In the genomic region with DNA sequence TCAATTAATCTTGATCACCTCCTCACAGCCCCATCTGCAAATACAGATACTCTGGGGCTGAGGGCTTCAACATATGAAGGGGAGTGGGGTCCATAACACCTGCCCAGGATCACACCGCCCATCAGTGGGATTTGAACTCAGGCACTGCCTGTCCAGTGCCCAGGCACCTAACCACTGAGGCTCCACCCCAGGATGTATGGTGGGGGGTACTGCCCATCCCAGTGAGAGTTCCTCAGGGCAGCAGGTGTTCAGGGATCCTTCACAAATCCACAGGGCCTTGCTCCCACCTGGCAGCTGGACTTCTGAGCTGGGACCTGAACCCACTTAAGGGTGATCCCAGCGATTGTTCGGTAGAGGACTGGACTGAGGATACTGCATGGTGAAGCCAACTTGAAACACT, we compare ENCODE assay signal across 8 cellular contexts. TPM values are rescaled to one million over a fixed set of nuclear protein-coding genes. Genes with fewer than 3 reads are reported as not detected.
DNase-seq lines count a peak whose midpoint lies in the region; ATAC-seq, FAIRE-seq and TF ChIP-seq lines count a peak whose summit lies in the region.

No MANE protein-coding gene starts in this region.

- H3K36me3 Mint-ChIP-seq in CD8-positive, alpha-beta memory T cell = peaks cover 1 to 5% (median 2%) of the 10 kb centered on the region in 3 donors

- no peak overlapping the region for H3K27ac ChIP-seq in CD8-positive, alpha-beta memory T cell (ENCODE audit: low read depth, low read length)
- H3K27ac ChIP-seq in OCI-LY3 (ENCODE audit: low read length) (no peak overlapping the region), endothelial cell of umbilical vein (ENCODE audit: insufficient read depth, low read depth, low read length) (no peak overlapping the region), ovary (peak overlapping the region in 1 of 2 donors; percentile 82)

- H3K27ac Mint-ChIP-seq in CD8-positive, alpha-beta memory T cell = peak overlapping the region in 4 of 8 donors; percentile 45 to 95 (median 70)

- TSS peak; percentile 17 for BruUV-seq in endothelial cell of umbilical vein (replicated peaks; lab: Mats Ljungman, UMichigan)

- no peaks in the 10 kb centered on the region for H3K9me3 Mint-ChIP-seq in CD8-positive, alpha-beta memory T cell

- no peak for TF ChIP-seq EP300 in ovary (IDR thresholded peaks at IDR 0.05)

- DNase-seq in CD8-positive, alpha-beta memory T cell = no peak
- no peak for DNase-seq in endothelial cell of umbilical vein (ENCODE audit: low read depth, low spot score)
- DNase-seq in ovary = no peak
- no peak for DNase-seq in D721Med (ENCODE audit: insufficient read length, low spot score)
- DNase-seq in activated CD4-positive, alpha-beta T cell treated with anti-CD3 and anti-CD28 coated beads, Interleukin-2, amount 50 U/mL, for 1 hour = no peak
- no peak for DNase-seq in NCI-H1048 (lab: John Stamatoyannopoulos, UW)

- TF ChIP-seq CTCF in OCI-LY3 (IDR thresholded peaks at IDR 0.05; ENCODE audit: low read depth, low read length) (no peak), endothelial cell of umbilical vein (IDR thresholded peaks at IDR 0.05; ENCODE audit: extremely low read depth in 1 of 2, insufficient read depth in 1 of 2, low read depth in 1 of 2, low read length in 2 of 2) (no peak), ovary (IDR thresholded peaks at IDR 0.05) (no peak), D721Med (IDR thresholded peaks at IDR 0.05; ENCODE audit: insufficient read depth, missing control alignments) (no peak)

- H3K4me1 Mint-ChIP-seq in CD8-positive, alpha-beta memory T cell = peaks cover 15 to 21% (median 20%) of the 10 kb centered on the region in 3 donors

- FAIRE-seq in endothelial cell of umbilical vein (lab: Jason Lieb, UNC) (no peak), D721Med (lab: Jason Lieb, UNC) (no peak)

- POLR2A ChIA-PET in CD8-positive, alpha-beta memory T cell (lab: Charles Lee) = no interaction called here
- POLR2A ChIA-PET in endothelial cell of umbilical vein (lab: Charles Lee) = no interaction called here

- H3K9ac ChIP-seq in OCI-LY3 (ENCODE audit: low read length) (peak overlapping the region; percentile 62), endothelial cell of umbilical vein (replicated peaks; ENCODE audit: extremely low read depth, insufficient read depth, low read length) (no peak overlapping the region)

- H3K79me2 ChIP-seq in OCI-LY3 (ENCODE audit: low read length) (no peaks in the 10 kb centered on the region), endothelial cell of umbilical vein (ENCODE audit: control insufficient read depth, insufficient read depth, low read length) (no peaks in the 10 kb centered on the region)

- intact Hi-C loops in endothelial cell of umbilical vein (cut with micrococcal nuclease) = loop anchor here (1.0 to 5.0 kb wide), 3 partner anchors 32 to 153 kb away; no protein-coding TSS in a partner anchor
- intact Hi-C loops in ovary (cut with DNase I) = loop anchor here in 2 of 4 donors (1.0 to 5.0 kb wide), 3 partner anchors 32 to 38 kb away; partner anchors contain the start of gene PRDM11 (in 2 of the 2)

- H3K4me3 ChIP-seq in CD8-positive, alpha-beta memory T cell (ENCODE audit: low read length) = no peak overlapping the region
- H3K4me3 ChIP-seq in OCI-LY3 (ENCODE audit: low read length) (peak overlapping the region; percentile 78), endothelial cell of umbilical vein (replicated peaks in 1 of 3; ENCODE audit: insufficient read depth in 1 of 3, low read depth in 1 of 3, low read length in 3 of 3) (peak overlapping the region in 1 of 3 experiments; percentile 33), ovary (peak overlapping the region; percentile 65)

- H3K36me3 ChIP-seq in CD8-positive, alpha-beta memory T cell (ENCODE audit: insufficient read depth, low read length) = peaks cover 14% of the 10 kb centered on the region
- H3K36me3 ChIP-seq in OCI-LY3 (replicated peaks; ENCODE audit: low read depth, low read length) = peaks cover 7% of the 10 kb centered on the region
- peaks cover 0 to 9% of the 10 kb centered on the region in 2 experiments for H3K36me3 ChIP-seq in endothelial cell of umbilical vein (ENCODE audit: control insufficient read depth in 2 of 2, extremely low read depth in 1 of 2, insufficient read depth in 2 of 2, low read length in 2 of 2)
- H3K36me3 ChIP-seq in ovary = no peaks in the 10 kb centered on the region

- peaks cover 6 to 8% of the 10 kb centered on the region in 2 donors for H3K27me3 Mint-ChIP-seq in CD8-positive, alpha-beta memory T cell

- WGBS in ovary, 3 donors = 56 to 75% (median 62%) methylated on average over 3 of the region's 3 CpGs

- H4K20me1 ChIP-seq in OCI-LY3 (ENCODE audit: insufficient read depth, low read length) = no peaks in the 10 kb centered on the region
- no peaks in the 10 kb centered on the region for H4K20me1 ChIP-seq in endothelial cell of umbilical vein (replicated peaks; ENCODE audit: control insufficient read depth, extremely low read depth, insufficient read depth, low read length)

- H3K4me1 ChIP-seq in CD8-positive, alpha-beta memory T cell (ENCODE audit: insufficient read depth, low read length) = peaks cover 10% of the 10 kb centered on the region
- H3K4me1 ChIP-seq in OCI-LY3 (ENCODE audit: low read length) (peaks cover 16% of the 10 kb centered on the region), endothelial cell of umbilical vein (ENCODE audit: control insufficient read depth, extremely low read depth, insufficient read depth, low read length) (peaks cover 12% of the 10 kb centered on the region), ovary (ENCODE audit: insufficient read depth) (peaks cover 17% of the 10 kb centered on the region)

- TF ChIP-seq POLR2A in endothelial cell of umbilical vein (IDR thresholded peaks at IDR 0.05; ENCODE audit: low read depth, low read length) (no peak), ovary (IDR thresholded peaks at IDR 0.05) (no peak)

- peak overlapping the region; percentile 92 for H3K4me2 ChIP-seq in OCI-LY3 (ENCODE audit: low read length)
- peak overlapping the region; percentile 38 for H3K4me2 ChIP-seq in endothelial cell of umbilical vein (ENCODE audit: insufficient read depth, low read length)

- peaks cover 7% of the 10 kb centered on the region for H3K27me3 ChIP-seq in CD8-positive, alpha-beta memory T cell (ENCODE audit: insufficient read depth, low read length, poor library complexity, severe bottlenecking)
- H3K27me3 ChIP-seq in OCI-LY3 (ENCODE audit: low read depth, low read length) = no peaks in the 10 kb centered on the region
- H3K27me3 ChIP-seq in endothelial cell of umbilical vein (ENCODE audit: control insufficient read depth in 2 of 2, insufficient read depth in 2 of 2, low read length in 2 of 2) = no peaks in the 10 kb centered on the region
- H3K27me3 ChIP-seq in ovary = no peaks in the 10 kb centered on the region

- H3K9me1 ChIP-seq in endothelial cell of umbilical vein (replicated peaks; ENCODE audit: control insufficient read depth, extremely low read depth, insufficient read depth, low read length) = no peaks in the 10 kb centered on the region

- dilution Hi-C loops in endothelial cell of umbilical vein (cut with MboI; ENCODE audit: extremely low pct_ligation_motif_present, low sequenced_read_pairs) = no loop called here

- no peak for ATAC-seq in HG03439 (IDR thresholded peaks at IDR 0.05; ENCODE audit: unreplicated experiment)

- peak overlapping the region; percentile 60 to 91 (median 84) for H3K4me3 Mint-ChIP-seq in CD8-positive, alpha-beta memory T cell

- CTCF ChIA-PET in CD8-positive, alpha-beta memory T cell (lab: Charles Lee) = no interaction called here
- CTCF ChIA-PET in endothelial cell of umbilical vein (lab: Charles Lee) = interaction anchor here (4.3 to 5.5 kb wide), 2 partner anchors 54 to 68 kb away, joined by 24 to 35 read pairs; no protein-coding TSS in a partner anchor

- H2AFZ ChIP-seq in OCI-LY3 (ENCODE audit: low read depth, low read length) = 0 out of 2 replicates have a peak overlapping the region, but pooled peaks have one; percentile 48
- peak overlapping the region; percentile 28 for H2AFZ ChIP-seq in endothelial cell of umbilical vein (ENCODE audit: low read depth, low read length)

- H3K9me3 ChIP-seq in CD8-positive, alpha-beta memory T cell (ENCODE audit: low read length) = no peaks in the 10 kb centered on the region
- no peaks in the 10 kb centered on the region for H3K9me3 ChIP-seq in OCI-LY3 (ENCODE audit: insufficient read depth, low read length)
- no peaks in the 10 kb centered on the region for H3K9me3 ChIP-seq in endothelial cell of umbilical vein (replicated peaks; ENCODE audit: control insufficient read depth, insufficient read depth, low read length)
- no peaks in the 10 kb centered on the region for H3K9me3 ChIP-seq in ovary

TF ChIP-seq in endothelial cell of umbilical vein, 7 proteins besides CTCF, POLR2A, EP300 and RAD21:
- TF ChIP-seq JUN (IDR thresholded peaks at IDR 0.05; ENCODE audit: borderline replicate concordance, insufficient read depth, insufficient read length, low read depth) (no peak), FOS (IDR thresholded peaks at IDR 0.05; ENCODE audit: borderline replicate concordance, insufficient read depth, low read length) (no peak), POLR2AphosphoS5 (IDR thresholded peaks at IDR 0.05; ENCODE audit: insufficient read depth, low read depth, low read length) (no peak), EZH2 (IDR thresholded peaks at IDR 0.05; ENCODE audit: borderline replicate concordance, low read depth, low read length, severe bottlenecking) (no peak), GATA2 (IDR thresholded peaks at IDR 0.05; ENCODE audit: insufficient read depth, insufficient read length, low read depth, low read length) (no peak), MYC (IDR thresholded peaks at IDR 0.05; ENCODE audit: low read depth, low read length) (no peak)
- TF ChIP-seq, protein P1, sequence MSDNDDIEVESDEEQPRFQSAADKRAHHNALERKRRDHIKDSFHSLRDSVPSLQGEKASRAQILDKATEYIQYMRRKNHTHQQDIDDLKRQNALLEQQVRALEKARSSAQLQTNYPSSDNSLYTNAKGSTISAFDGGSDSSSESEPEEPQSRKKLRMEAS (IDR thresholded peaks at IDR 0.05; ENCODE audit: insufficient read depth, insufficient read length) = no peak

RNA-seq across cellular contexts. Expression of gene PRDM11, which starts 33.2 kb away (rescaled TPM):
- 1 to 10 TPM; 5.6 to 7.7 TPM for total RNA-seq in CD8-positive, alpha-beta memory T cell
- 3.1 TPM for polyA plus RNA-seq in CD8-positive, alpha-beta memory T cell
- total RNA-seq in endothelial cell of umbilical vein = 13.9 and 14.1 TPM in 2 replicates
- 5.9 and 6.9 TPM in 2 replicates for polyA plus RNA-seq in endothelial cell of umbilical vein
- 5.3 and 6.8 TPM in 2 replicates for polyA plus RNA-seq in endothelial cell of umbilical vein (2011; cell fraction: cytosol; rRNA removed)
- polyA plus RNA-seq in endothelial cell of umbilical vein (2011; cell fraction: nucleus; rRNA removed) = 10.2 and 12.8 TPM in 2 replicates
- polyA plus RNA-seq in endothelial cell of umbilical vein (2012) = 5.9 and 8.8 TPM in 2 replicates
- polyA minus RNA-seq in endothelial cell of umbilical vein = 7.7 and 18.1 TPM in 2 replicates
- polyA minus RNA-seq in endothelial cell of umbilical vein (2011; cell fraction: cytosol; rRNA and poly(A)+ RNA removed) = 10.0 TPM
- polyA minus RNA-seq in endothelial cell of umbilical vein (2011; cell fraction: nucleus; rRNA and poly(A)+ RNA removed) = 7.7 and 12.2 TPM in 2 replicates
- total RNA-seq in ovary = 10 to 100 TPM; 10.7 to 45.4 (median 32.2) TPM
- polyA plus RNA-seq in ovary = 1 to 10 TPM; 8.7 to 8.9 TPM
